21 cellular contexts compared by ENCODE assay signal in genomic region chr11:2316963-2317244, GRCh38. TPM values are rescaled to one million over a fixed set of nuclear protein-coding genes. Genes with fewer than 3 reads are reported as not detected.
"Had no signal": no experiment of that assay in that cellular context is flagged by ENCODE, and none has a peak within 500 bp of the region (broad histone marks: within the 10 kb centered on the region; RNA-seq: fewer than 3 reads in every experiment).

No MANE protein-coding gene starts in this region.

- H3K4me3 Mint-ChIP-seq: activated T-helper 17 cell treated with anti-CD3 and anti-CD28 coated beads, Interleukin-2, amount 50 U/mL, for 72 hours; endodermal cell; memory B cell had no signal

- H3K4me1 Mint-ChIP-seq: activated T-helper 17 cell treated with anti-CD3 and anti-CD28 coated beads, Interleukin-2, amount 50 U/mL, for 72 hours; memory B cell had no signal

- H3K27ac Mint-ChIP-seq: activated T-helper 17 cell treated with anti-CD3 and anti-CD28 coated beads, Interleukin-2, amount 50 U/mL, for 72 hours; endodermal cell; memory B cell had no signal

- H3K27ac ChIP-seq: esophagus squamous epithelium, gastrocnemius medialis, prostate gland, spleen had no signal

- ATAC-seq: activated T-helper 17 cell treated with anti-CD3 and anti-CD28 coated beads, Interleukin-2, amount 50 U/mL, for 72 hours; gastrocnemius medialis; left colon; stimulated activated naive CD8-positive, alpha-beta T cell treated with anti-CD3 and anti-CD28 coated beads, Interleukin-15, Interleukin-2, amounts not matched to agents 100 U/mL and 50 U/mL, for 24 hours had no signal

- H3K36me3 ChIP-seq: esophagus squamous epithelium, gastrocnemius medialis, ovary, prostate gland, spleen had no signal

- H3K9me3 Mint-ChIP-seq: activated T-helper 17 cell treated with anti-CD3 and anti-CD28 coated beads, Interleukin-2, amount 50 U/mL, for 72 hours; memory B cell had no signal

- DNase-seq: activated CD4-positive, alpha-beta T cell treated with anti-CD3 and anti-CD28 coated beads for 48 hours; activated T-cell treated with anti-CD3 and anti-CD28 coated beads, Interleukin-2, amount 50 U/mL, for 1 hour; amygdala; cortex of kidney; endodermal cell; esophagus squamous epithelium; gastrocnemius medialis; hippocampal formation; left colon; stimulated activated CD4-positive, alpha-beta T cell treated with anti-CD3 and anti-CD28 coated beads, Interleukin-4, amount 100 ng/mL, for 1 hour; stimulated activated naive CD8-positive, alpha-beta T cell treated with anti-CD3 and anti-CD28 coated beads, Interleukin-15, Interleukin-2, amounts not matched to agents 100 U/mL and 50 U/mL, for 24 hours; SW 1271 had no signal

- FAIRE-seq: islet of Langerhans, urothelium cell line had no signal

- H3K4me3 ChIP-seq: esophagus squamous epithelium, gastrocnemius medialis, ovary, prostate gland, spleen, tibial nerve had no signal

- H3K9me3 ChIP-seq: esophagus squamous epithelium, ovary, prostate gland, spleen had no signal

- H3K27me3 ChIP-seq: gastrocnemius medialis, ovary, tibial nerve had no signal

RNA-seq across cellular contexts. Expression of gene TSPAN32, which starts 15.1 kb away (rescaled TPM):
- total RNA-seq: endodermal cell, gastrocnemius medialis, myocyte, prostate gland had no signal

RNA-seq across cellular contexts. Expression of gene C11orf21, which starts 15.2 kb away (rescaled TPM):
- total RNA-seq: myocyte had no signal

RNA-seq across cellular contexts. Expression of gene ASCL2, which starts 46.5 kb away (rescaled TPM):
- total RNA-seq: endodermal cell, gastrocnemius medialis, myocyte had no signal
